Comparison of ENCODE assay signal across 13 cellular contexts in genomic region chr9:84701801-84702200, GRCh38. TPM values are rescaled to one million over a fixed set of nuclear protein-coding genes. Genes with fewer than 3 reads are reported as not detected.
DNase-seq lines count a peak whose midpoint lies in the region; ATAC-seq, FAIRE-seq and TF ChIP-seq lines count a peak whose summit lies in the region.
"Had no signal": no experiment of that assay in that cellular context is flagged by ENCODE, and none has a peak within 500 bp of the region (broad histone marks: within the 10 kb centered on the region; RNA-seq: fewer than 3 reads in every experiment).

No MANE protein-coding gene starts in this region.

- FAIRE-seq in GM19239 (lab: Jason Lieb, UNC) (peak; percentile 95), frontal cortex (lab: Jason Lieb, UNC) (no peak)

- in situ Hi-C loops in gastrocnemius medialis (cut with MboI; ENCODE audit: low sequenced_read_pairs in 4 of 4), result no loop called here

- ATAC-seq in HG02642 (IDR thresholded peaks at IDR 0.05; ENCODE audit: poor library complexity, unreplicated experiment), result peak; percentile 86
- peak; percentile 88 for ATAC-seq in HG03460 (IDR thresholded peaks at IDR 0.05; ENCODE audit: unreplicated experiment)
- no peak for ATAC-seq in gastrocnemius medialis
- ATAC-seq: activated CD8-positive, alpha-beta T cell treated with anti-CD3 and anti-CD28 coated beads for 36 hours; esophagus mucosa had no signal

- intact Hi-C loops in gastrocnemius medialis (cut with DNase I; ENCODE audit: low total_unique reads), result no loop called here

- TF ChIP-seq POLR2A in gastrocnemius medialis (IDR thresholded peaks at IDR 0.05), result no peak

- H3K27ac ChIP-seq in gastrocnemius medialis, result no peak overlapping the region
- H3K27ac ChIP-seq: adrenal gland had no signal

- H3K36me3 ChIP-seq in gastrocnemius medialis, result no peaks in the 10 kb centered on the region
- H3K36me3 ChIP-seq: adrenal gland had no signal

- no peak overlapping the region for H3K4me3 ChIP-seq in gastrocnemius medialis
- H3K4me3 ChIP-seq: adrenal gland had no signal

- DNase-seq in GM19239 (ENCODE audit: insufficient read length, low spot score), result peak; percentile 20
- DNase-seq in gastrocnemius medialis, result no peak
- no peak for DNase-seq in NCI-H446 treated with DMSO at 0.1 percent for 48 hours (lab: John Stamatoyannopoulos, UW)
- no peak for DNase-seq in A172 (ENCODE audit: low spot score)
- no peak for DNase-seq in frontal cortex (ENCODE audit: low spot score in 2 of 2)
- DNase-seq: activated CD8-positive, alpha-beta T cell treated with anti-CD3 and anti-CD28 coated beads for 36 hours; adrenal gland; DND-41; left cardiac atrium; NCI-H146 had no signal

- H3K4me1 ChIP-seq in gastrocnemius medialis, result no peaks in the 10 kb centered on the region
- H3K4me1 ChIP-seq: adrenal gland had no signal

- H3K27me3 ChIP-seq in gastrocnemius medialis, result no peaks in the 10 kb centered on the region
- H3K27me3 ChIP-seq: adrenal gland had no signal

- no peak for TF ChIP-seq CTCF in gastrocnemius medialis (IDR thresholded peaks at IDR 0.05 in 4 of 5, conservative IDR thresholded peaks at IDR 0.05 in 1 of 5)

- H3K9me3 ChIP-seq in gastrocnemius medialis, result no peaks in the 10 kb centered on the region
- H3K9me3 ChIP-seq: adrenal gland had no signal

RNA-seq across cellular contexts. Expression of gene NTRK2, which starts 32.3 kb away (rescaled TPM):
- total RNA-seq in gastrocnemius medialis (1 to 10 TPM; 1.1 to 7.3 (median 1.5) TPM), frontal cortex (221 TPM)
- not detected in 2 replicates for total RNA-seq in A172 (2014; rRNA removed; shearing (Covaris generic))

Comparison
In these comparisons a context has a peak if more than half of its experiments do, and no peak if none do; other contexts are left out.
1. ATAC-seq: peak in HG02642 (single experiment) and HG03460 (single experiment); none in gastrocnemius medialis (0 of 2).
2. RNA of gene NTRK2, which starts 32.3 kb away (total RNA-seq): 221 TPM in frontal cortex (single experiment); 1.1 to 7.3 TPM in gastrocnemius medialis and not detected in A172; every median in the first group is over 10 times any median in the second.